In the genomic region with DNA sequence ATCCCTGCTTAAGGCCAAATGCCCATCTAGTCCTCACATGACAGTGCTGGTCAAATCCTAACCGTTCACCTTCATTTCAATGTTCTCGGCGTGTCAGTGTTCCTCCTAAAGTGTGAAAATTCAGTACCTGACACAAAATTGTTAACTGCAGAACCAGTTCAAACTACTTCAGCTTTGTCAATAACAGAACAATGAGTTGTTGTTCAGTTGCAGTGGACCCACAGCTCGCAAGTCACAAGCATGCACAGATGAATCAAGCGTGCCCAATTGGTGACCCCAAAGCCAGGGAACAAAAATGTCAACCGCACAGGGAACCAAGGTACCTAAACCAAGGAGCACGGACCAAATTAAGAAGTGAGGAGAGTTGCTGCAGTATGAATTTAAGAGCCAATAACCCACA, we compare ENCODE assay signal across 21 cellular contexts. TPM values are rescaled to one million over a fixed set of nuclear protein-coding genes. Genes with fewer than 3 reads are reported as not detected.
DNase-seq lines count a peak whose midpoint lies in the region; FAIRE-seq and TF ChIP-seq lines count a peak whose summit lies in the region.
"Had no signal": no experiment of that assay in that cellular context is flagged by ENCODE, and none has a peak within 500 bp of the region (broad histone marks: within the 10 kb centered on the region; RNA-seq: fewer than 3 reads in every experiment).

No MANE protein-coding gene starts in this region.

- no peaks in the 10 kb centered on the region for H3K4me1 ChIP-seq in BE2C

- H3K4me3 ChIP-seq in bronchial epithelial cell (ENCODE audit: low read depth, low read length) = no peak overlapping the region
- no peak overlapping the region for H3K4me3 ChIP-seq in BE2C (ENCODE audit: low read depth, low read length)

- DNase-seq in Ammon's horn (ENCODE audit: low spot score) (peak; percentile 37), bronchial epithelial cell (ENCODE audit: low read depth) (no peak), inferior parietal cortex (ENCODE audit: extremely low spot score) (peak; percentile 39), putamen (ENCODE audit: low spot score) (peak; percentile 56), UCSD-AML1 (lab: John Stamatoyannopoulos, UW; ENCODE audit: unreplicated experiment) (no peak), BE2C (no peak), activated gamma-delta T cell (lab: John Stamatoyannopoulos, UW) (no peak)
- DNase-seq: AML-193; KG1; NCI-H1092 treated with DMSO at 0.1 percent for 48 hours; NCI-H146; NCI-H2081; NCI-H2171; NCI-H345; NCI-H524; NCI-H774; NK-92 treated with Interleukin-12 subunit alpha and Interleukin-12 subunit beta, amount 100 ng/mL, for 24 hours; SIG-M5 had no signal

- H3K9me3 ChIP-seq in BE2C = no peaks in the 10 kb centered on the region

- no peak for TF ChIP-seq CTCF in bronchial epithelial cell (IDR thresholded peaks at IDR 0.05; ENCODE audit: insufficient read depth, low read length, severe bottlenecking)
- TF ChIP-seq CTCF in BE2C (IDR thresholded peaks at IDR 0.05; ENCODE audit: low read depth, low read length) = no peak

- H3K36me3 ChIP-seq in bronchial epithelial cell (ENCODE audit: control insufficient read depth, insufficient read depth, low read length) (peaks cover 5% of the 10 kb centered on the region), BE2C (peaks cover 40% of the 10 kb centered on the region)

- FAIRE-seq in bronchial epithelial cell (lab: Jason Lieb, UNC) = peak; percentile 77
- FAIRE-seq: D721Med, H54, HTR-8/SVneo had no signal

- H3K27me3 ChIP-seq in bronchial epithelial cell (ENCODE audit: control insufficient read depth, insufficient read depth, low read length) = no peaks in the 10 kb centered on the region
- no peaks in the 10 kb centered on the region for H3K27me3 ChIP-seq in BE2C

RNA-seq across cellular contexts. Expression of a gene that starts 23.2 kb away (rescaled TPM):
- 5.8 and 6.1 TPM in 2 replicates for total RNA-seq in bronchial epithelial cell
- polyA plus RNA-seq in BE2C (2012; ENCODE audit: insufficient read depth, insufficient read length, low read depth) = 7.2 TPM

RNA-seq across cellular contexts. Expression of a gene that starts 52.2 kb away (rescaled TPM):
- total RNA-seq in bronchial epithelial cell = 102 and 145 TPM in 2 replicates
- 168 TPM for polyA plus RNA-seq in BE2C (2012; ENCODE audit: insufficient read depth, insufficient read length, low read depth)

Comparison
In these comparisons a context has a peak if more than half of its experiments do, and no peak if none do; other contexts are left out.
1. DNase-seq: peak in Ammon's horn (single experiment), inferior parietal cortex (single experiment) and putamen (single experiment); none in bronchial epithelial cell (single experiment), UCSD-AML1 (single experiment), BE2C (single experiment) and activated gamma-delta T cell (single experiment).